19 cellular contexts compared by ENCODE assay signal in genomic region chr13:110463876-110464510, GRCh38.
A peak's percentile ranks its signal among the peaks of the same experiment; 100 is the strongest.
DNase-seq lines count a peak whose midpoint lies in the region; ATAC-seq and TF ChIP-seq lines count a peak whose summit lies in the region.
"Had no signal": no experiment of that assay in that cellular context is flagged by ENCODE, and none has a peak within 500 bp of the region (broad histone marks: within the 10 kb centered on the region; RNA-seq: fewer than 3 reads in every experiment).

No MANE protein-coding gene starts in this region.

- H3K4me1 Mint-ChIP-seq in effector memory CD8-positive, alpha-beta T cell (ENCODE audit: low read depth in 2 of 2), result no peaks in the 10 kb centered on the region
- no peaks in the 10 kb centered on the region for H3K4me1 Mint-ChIP-seq in osteocyte (ENCODE audit: unreplicated experiment)
- H3K4me1 Mint-ChIP-seq: nephron had no signal

- H4K20me1 ChIP-seq in BLaER1 treated with 17β-estradiol and CSF1 and Interleukin-3, amounts not matched to agents 10 nM and 100 nM, result peaks cover 0 to 4% (median 0%) of the 10 kb centered on the region in 11 experiments; a peak in 1 of 22 replicates

- no peak for TF ChIP-seq CTCF in osteocyte (IDR thresholded peaks at IDR 0.05)

- peak overlapping the region in 3 of 11 experiments; percentile 20 to 78 (median 74); a peak in 5 of 22 replicates for H3K27ac ChIP-seq in BLaER1 treated with 17β-estradiol and CSF1 and Interleukin-3, amounts not matched to agents 10 nM and 100 nM
- H3K27ac ChIP-seq: breast epithelium, prostate gland had no signal

- peak overlapping the region in 1 of 11 experiments; percentile 56; a peak in 1 of 22 replicates for H3K9ac ChIP-seq in BLaER1 treated with 17β-estradiol and CSF1 and Interleukin-3, amounts not matched to agents 10 nM and 100 nM

- no peak overlapping the region for H3K27ac Mint-ChIP-seq in effector memory CD8-positive, alpha-beta T cell
- H3K27ac Mint-ChIP-seq in osteocyte (ENCODE audit: unreplicated experiment), result peak overlapping the region; percentile 56
- H3K27ac Mint-ChIP-seq: nephron had no signal

- H3K27me3 ChIP-seq in BLaER1 treated with 17β-estradiol and CSF1 and Interleukin-3, amounts not matched to agents 10 nM and 100 nM, result no peaks in the 10 kb centered on the region
- H3K27me3 ChIP-seq: breast epithelium had no signal

- ATAC-seq in HG02885 (IDR thresholded peaks at IDR 0.05; ENCODE audit: poor library complexity, unreplicated experiment), result peak; percentile 44
- ATAC-seq in effector memory CD8-positive, alpha-beta T cell (replicated peaks), result peak; percentile 31
- ATAC-seq in HG02970 (IDR thresholded peaks at IDR 0.05; ENCODE audit: low FRiP score, unreplicated experiment), result no peak
- ATAC-seq in HG02884 (IDR thresholded peaks at IDR 0.05; ENCODE audit: unreplicated experiment), result no peak
- ATAC-seq: left colon had no signal

- H3K27me3 Mint-ChIP-seq in effector memory CD8-positive, alpha-beta T cell, result peaks cover 9 to 53% of the 10 kb centered on the region in 2 donors
- no peaks in the 10 kb centered on the region for H3K27me3 Mint-ChIP-seq in osteocyte (ENCODE audit: unreplicated experiment)

- H3K4me3 ChIP-seq in BLaER1 treated with 17β-estradiol and CSF1 and Interleukin-3, amounts not matched to agents 10 nM and 100 nM, result no peak overlapping the region
- H3K4me3 ChIP-seq: breast epithelium, HAP-1, prostate gland had no signal

- no peaks in the 10 kb centered on the region for H3K36me3 ChIP-seq in BLaER1 treated with 17β-estradiol and CSF1 and Interleukin-3, amounts not matched to agents 10 nM and 100 nM
- H3K36me3 ChIP-seq: breast epithelium, HAP-1 had no signal

- peak overlapping the region in 8 of 11 experiments; percentile 11 to 98 (median 26); a peak in 11 of 22 replicates for H3K4me2 ChIP-seq in BLaER1 treated with 17β-estradiol and CSF1 and Interleukin-3, amounts not matched to agents 10 nM and 100 nM

- no peak overlapping the region for H3K4me3 Mint-ChIP-seq in effector memory CD8-positive, alpha-beta T cell
- no peak overlapping the region for H3K4me3 Mint-ChIP-seq in osteocyte (ENCODE audit: unreplicated experiment)
- H3K4me3 Mint-ChIP-seq: nephron had no signal

- H3K4me1 ChIP-seq in BLaER1 treated with 17β-estradiol and CSF1 and Interleukin-3, amounts not matched to agents 10 nM and 100 nM, result peaks cover 18 to 79% (median 38%) of the 10 kb centered on the region in 10 experiments
- H3K4me1 ChIP-seq: breast epithelium, HAP-1, prostate gland had no signal

- no peaks in the 10 kb centered on the region; a peak in 1 of 22 replicates for H3K9me3 ChIP-seq in BLaER1 treated with 17β-estradiol and CSF1 and Interleukin-3, amounts not matched to agents 10 nM and 100 nM (replicated peaks in 1 of 11)
- H3K9me3 ChIP-seq: breast epithelium, HAP-1, prostate gland had no signal

- no peak for DNase-seq in effector memory CD8-positive, alpha-beta T cell
- DNase-seq in osteocyte (ENCODE audit: extremely low spot score, unreplicated experiment) (no peak), GOT3 (lab: John Stamatoyannopoulos, UW) (no peak), SW480 (ENCODE audit: low spot score) (no peak)
- DNase-seq: activated CD4-positive, alpha-beta T cell treated with anti-CD3 and anti-CD28 coated beads for 1 hour; activated naive CD4-positive, alpha-beta T cell treated with anti-CD3 and anti-CD28 coated beads, Interleukin-2, amount 50 U/mL, for 16 hours; effector memory CD4-positive, alpha-beta T cell; left colon; NCI-H2029; NCI-H510A treated with DMSO at 0.1 percent for 48 hours; SHP77 had no signal

- H3K9me3 Mint-ChIP-seq in effector memory CD8-positive, alpha-beta T cell, result no peaks in the 10 kb centered on the region
- no peaks in the 10 kb centered on the region for H3K9me3 Mint-ChIP-seq in osteocyte (ENCODE audit: unreplicated experiment)
- H3K9me3 Mint-ChIP-seq: nephron had no signal

- no peaks in the 10 kb centered on the region for H3K36me3 Mint-ChIP-seq in effector memory CD8-positive, alpha-beta T cell (ENCODE audit: insufficient read depth)
- H3K36me3 Mint-ChIP-seq in osteocyte (ENCODE audit: unreplicated experiment), result peaks cover 68% of the 10 kb centered on the region

Comparison
In these comparisons a context has a peak if more than half of its experiments do, and no peak if none do; other contexts are left out.
1. ATAC-seq: peak in HG02885 (single experiment) and effector memory CD8-positive, alpha-beta T cell (single experiment); none in HG02970 (single experiment) and HG02884 (single experiment).